10 cellular contexts compared by ENCODE assay signal in genomic region chr10:26448292-26448691, GRCh38. TPM values are rescaled to one million over a fixed set of nuclear protein-coding genes. Genes with fewer than 3 reads are reported as not detected.
A peak's percentile ranks its signal among the peaks of the same experiment; 100 is the strongest.
DNase-seq lines count a peak whose midpoint lies in the region; ATAC-seq and TF ChIP-seq lines count a peak whose summit lies in the region.
"Had no signal": no experiment of that assay in that cellular context is flagged by ENCODE, and none has a peak within 500 bp of the region (broad histone marks: within the 10 kb centered on the region; RNA-seq: fewer than 3 reads in every experiment).

No MANE protein-coding gene starts in this region.

- peak overlapping the region in 1 of 4 donors; percentile 58 for H3K27ac ChIP-seq in tibial nerve
- H3K27ac ChIP-seq: gastrocnemius medialis had no signal

- intact Hi-C loops in natural killer cell (cut with micrococcal nuclease): loop anchor here (1.0 to 10.0 kb wide), 4 partner anchors 17 to 707 kb away; partner anchors contain the start of genes MASTL and YME1L1
- intact Hi-C loops in Calu3 (cut with micrococcal nuclease; ENCODE audit: unreplicated experiment): no loop called here

- BruUV-seq in Calu3 (replicated peaks; lab: Mats Ljungman, UMichigan): no TSS peak

- H3K4me3 Mint-ChIP-seq in natural killer cell (peak overlapping the region; percentile 84), Calu3 (ENCODE audit: low read depth, unreplicated experiment) (no peak overlapping the region)

- ATAC-seq in GM18868 (IDR thresholded peaks at IDR 0.05; ENCODE audit: unreplicated experiment) (peak; percentile 18), GM21737 (IDR thresholded peaks at IDR 0.05; ENCODE audit: unreplicated experiment) (peak; percentile 29), HG03575 (IDR thresholded peaks at IDR 0.05; ENCODE audit: extremely low read depth, insufficient number of reproducible peaks, low FRiP score, unreplicated experiment) (peak; percentile 13), natural killer cell (peak; percentile 40 to 59 (median 40))
- ATAC-seq: gastrocnemius medialis had no signal

- H3K27me3 ChIP-seq in tibial nerve: no peaks in the 10 kb centered on the region
- H3K27me3 ChIP-seq: gastrocnemius medialis had no signal

- no peaks in the 10 kb centered on the region for H3K4me1 ChIP-seq in tibial nerve
- H3K4me1 ChIP-seq: gastrocnemius medialis had no signal

- H3K27me3 Mint-ChIP-seq in natural killer cell (ENCODE audit: low read depth in 2 of 2) (no peaks in the 10 kb centered on the region), Calu3 (ENCODE audit: unreplicated experiment) (no peaks in the 10 kb centered on the region)

- H3K36me3 Mint-ChIP-seq in natural killer cell (no peaks in the 10 kb centered on the region), Calu3 (ENCODE audit: insufficient read depth, unreplicated experiment) (no peaks in the 10 kb centered on the region)

- H3K4me3 ChIP-seq in tibial nerve: no peak overlapping the region
- H3K4me3 ChIP-seq: gastrocnemius medialis had no signal

- no peak for TF ChIP-seq POLR2A in tibial nerve (IDR thresholded peaks at IDR 0.05)

- H3K36me3 ChIP-seq in tibial nerve: no peaks in the 10 kb centered on the region
- H3K36me3 ChIP-seq: gastrocnemius medialis had no signal

- peak overlapping the region; percentile 98 for H3K27ac Mint-ChIP-seq in natural killer cell
- H3K27ac Mint-ChIP-seq in Calu3 (ENCODE audit: unreplicated experiment): no peak overlapping the region

- no peak for TF ChIP-seq EP300 in tibial nerve (IDR thresholded peaks at IDR 0.05)

- H3K4me1 Mint-ChIP-seq in natural killer cell (peaks cover 80 to 84% of the 10 kb centered on the region in 2 donors), Calu3 (ENCODE audit: low read depth, unreplicated experiment) (no peaks in the 10 kb centered on the region)

- DNase-seq in natural killer cell (no peak), tibial nerve (ENCODE audit: low spot score in 2 of 2) (no peak), NCI-H1105 treated with DMSO at 0.1 percent for 48 hours (lab: John Stamatoyannopoulos, UW) (no peak), RKO (ENCODE audit: low spot score) (no peak), Calu3 (no peak)
- DNase-seq: gastrocnemius medialis, NCI-H1048 had no signal

- no peaks in the 10 kb centered on the region for H3K9me3 ChIP-seq in tibial nerve
- H3K9me3 ChIP-seq: gastrocnemius medialis had no signal

- CTCF ChIA-PET in Calu3 (lab: Charles Lee): no interaction called here

- peaks cover 0 to 4% of the 10 kb centered on the region in 2 donors for H3K9me3 Mint-ChIP-seq in natural killer cell
- no peaks in the 10 kb centered on the region for H3K9me3 Mint-ChIP-seq in Calu3 (ENCODE audit: low read depth, unreplicated experiment)

- TF ChIP-seq CTCF in natural killer cell (IDR thresholded peaks at IDR 0.05) (peak; percentile 17), tibial nerve (IDR thresholded peaks at IDR 0.05) (no peak), Calu3 (IDR thresholded peaks at IDR 0.05; ENCODE audit: unreplicated experiment) (no peak)

RNA-seq across cellular contexts. Expression of gene APBB1IP, which starts 10.2 kb away (rescaled TPM):
- total RNA-seq in natural killer cell (100 to 1,000 TPM in 2 of 3 donors, 10 to 100 TPM in 1; 92.5 to 119 (median 100) TPM), tibial nerve (1 to 10 TPM; 6.1 to 9.3 (median 7.9) TPM), Calu3 (2022) (1.5 and 1.9 TPM in 2 replicates)

Comparison
In these comparisons a context has a peak if more than half of its experiments do, and no peak if none do; other contexts are left out.
1. RNA of gene APBB1IP, which starts 10.2 kb away (total RNA-seq): 92.5 to 119 TPM in natural killer cell; 6.1 to 9.3 TPM in tibial nerve and 1.5 to 1.9 TPM in Calu3; every median in the first group is over 4 times any median in the second.
2. Peak in every context shown above with its lines, with median percentiles within 50 percentile points of each other: ATAC-seq.